In the genomic region with DNA sequence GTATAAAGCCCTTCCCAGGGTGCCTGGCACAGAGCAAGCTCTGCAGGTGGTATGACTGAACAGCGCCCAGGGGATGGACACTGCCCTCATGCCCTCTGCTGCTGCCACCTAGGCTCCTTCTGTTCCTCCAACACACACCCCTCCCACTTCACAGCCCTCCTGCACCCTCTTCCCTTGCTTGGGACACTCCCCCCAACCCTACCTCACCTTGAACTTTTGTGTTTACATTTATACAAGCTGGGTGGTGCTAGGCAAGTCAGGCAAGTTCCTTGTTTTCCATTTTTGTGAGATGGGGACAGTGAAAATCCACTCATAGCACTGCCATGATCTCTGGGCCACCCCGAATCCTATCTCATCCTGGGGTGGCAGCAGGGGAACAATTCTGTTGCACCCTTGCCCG, we compare ENCODE assay signal across 16 cellular contexts. TPM values are rescaled to one million over a fixed set of nuclear protein-coding genes. Genes with fewer than 3 reads are reported as not detected.
A peak's percentile ranks its signal among the peaks of the same experiment; 100 is the strongest.
DNase-seq lines count a peak whose midpoint lies in the region; ATAC-seq and TF ChIP-seq lines count a peak whose summit lies in the region.
"Had no signal": no experiment of that assay in that cellular context is flagged by ENCODE, and none has a peak within 500 bp of the region (broad histone marks: within the 10 kb centered on the region; RNA-seq: fewer than 3 reads in every experiment).

No MANE protein-coding gene starts in this region.

- no peak for TF ChIP-seq POLR2A in prostate gland (IDR thresholded peaks at IDR 0.05)

- POLR2A ChIA-PET in CD4-positive, alpha-beta memory T cell (lab: Charles Lee; ENCODE audit: partially characterized antibody): interaction anchor here (0.5 kb wide), 1 partner anchor 49 kb away, joined by 3 read pairs; no protein-coding TSS in a partner anchor

- 81% methylated on average over 3 of the region's 3 CpGs for WGBS in prostate gland

- DNase-seq in CD4-positive, alpha-beta memory T cell: no peak
- DNase-seq in T-helper 17 cell (no peak), left lobe of liver (ENCODE audit: low spot score) (no peak), prostate gland (ENCODE audit: low spot score) (peak; percentile 39), AG08396 (ENCODE audit: low spot score) (no peak), mucosa of gallbladder (ENCODE audit: low spot score) (no peak)
- DNase-seq: COR-L47, DMS 273 treated with DMSO at 0.1 percent for 48 hours, DND-41, H9, NCI-H1105, NCI-H1694, NCI-H2081 treated with DMSO at 0.1 percent for 48 hours, SHP77 had no signal

- no peak for TF ChIP-seq CTCF in prostate gland (IDR thresholded peaks at IDR 0.05)

- no peak for ATAC-seq in T-helper 17 cell
- peak; percentile 4 for ATAC-seq in left lobe of liver
- ATAC-seq in HG03280 (IDR thresholded peaks at IDR 0.05; ENCODE audit: unreplicated experiment): no peak
- ATAC-seq: SK-N-SH treated with all-trans-retinoic acid at 6 μM for 48 hours had no signal

- intact Hi-C loops in CD4-positive, alpha-beta memory T cell (cut with micrococcal nuclease): no loop called here
- intact Hi-C loops in prostate gland (cut with DNase I): no loop called here

- no peak overlapping the region for H3K27ac ChIP-seq in CD4-positive, alpha-beta memory T cell (ENCODE audit: low read depth, low read length)
- peak overlapping the region; percentile 29 to 52 for H3K27ac ChIP-seq in prostate gland

- no peaks in the 10 kb centered on the region for H3K9me3 ChIP-seq in CD4-positive, alpha-beta memory T cell (ENCODE audit: control insufficient read depth in 1 of 2, low read length in 2 of 2)
- H3K9me3 ChIP-seq in T-helper 17 cell (ENCODE audit: control insufficient read depth, low read length, poor library complexity, severe bottlenecking) (no peaks in the 10 kb centered on the region), prostate gland (no peaks in the 10 kb centered on the region)

- peaks cover 0 to 47% of the 10 kb centered on the region in 2 donors for H3K36me3 Mint-ChIP-seq in CD4-positive, alpha-beta memory T cell
- H3K36me3 Mint-ChIP-seq in T-helper 17 cell (ENCODE audit: low read depth): peaks cover 5% of the 10 kb centered on the region

- no peaks in the 10 kb centered on the region for H3K27me3 Mint-ChIP-seq in CD4-positive, alpha-beta memory T cell
- no peaks in the 10 kb centered on the region for H3K27me3 Mint-ChIP-seq in T-helper 17 cell

- H3K36me3 ChIP-seq in CD4-positive, alpha-beta memory T cell (ENCODE audit: insufficient read depth, low read length): no peaks in the 10 kb centered on the region
- H3K36me3 ChIP-seq in prostate gland: no peaks in the 10 kb centered on the region

- H3K27me3 ChIP-seq in CD4-positive, alpha-beta memory T cell (ENCODE audit: insufficient read depth, low read length): no peaks in the 10 kb centered on the region
- H3K27me3 ChIP-seq in prostate gland (replicated peaks; ENCODE audit: insufficient read depth): no peaks in the 10 kb centered on the region

- peak overlapping the region in 4 of 7 donors; percentile 30 to 77 (median 58) for H3K27ac Mint-ChIP-seq in CD4-positive, alpha-beta memory T cell
- peak overlapping the region; percentile 67 for H3K27ac Mint-ChIP-seq in T-helper 17 cell

- H3K4me3 Mint-ChIP-seq in CD4-positive, alpha-beta memory T cell: no peak overlapping the region
- no peak overlapping the region for H3K4me3 Mint-ChIP-seq in T-helper 17 cell
- H3K4me3 Mint-ChIP-seq: H9 had no signal

- no peaks in the 10 kb centered on the region for H3K4me1 ChIP-seq in CD4-positive, alpha-beta memory T cell (ENCODE audit: insufficient read depth, low read length)
- H3K4me1 ChIP-seq in prostate gland (replicated peaks): no peaks in the 10 kb centered on the region

- H3K4me3 ChIP-seq in CD4-positive, alpha-beta memory T cell (ENCODE audit: low read length in 2 of 2): no peak overlapping the region
- no peak overlapping the region for H3K4me3 ChIP-seq in prostate gland

- H3K4me1 Mint-ChIP-seq in CD4-positive, alpha-beta memory T cell: peaks cover 1 to 3% (median 2%) of the 10 kb centered on the region in 4 donors
- peaks cover 3% of the 10 kb centered on the region for H3K4me1 Mint-ChIP-seq in T-helper 17 cell

- CTCF ChIA-PET in CD4-positive, alpha-beta memory T cell (lab: Charles Lee; ENCODE audit: partially characterized antibody): interaction anchor here (1.0 kb wide), 1 partner anchor 137 kb away, joined by 3 read pairs; no protein-coding TSS in a partner anchor

- H3K9me3 Mint-ChIP-seq in CD4-positive, alpha-beta memory T cell: no peaks in the 10 kb centered on the region

RNA-seq across cellular contexts. Expression of a gene that starts 18.8 kb away (rescaled TPM):
- 1 to 10 TPM; 8.3 to 8.6 TPM for total RNA-seq in CD4-positive, alpha-beta memory T cell
- 10 to 100 TPM in 1 of 2 donors, 1 to 10 TPM in 1; 4.4 to 11.9 TPM for polyA plus RNA-seq in CD4-positive, alpha-beta memory T cell
- total RNA-seq in T-helper 17 cell (10 to 100 TPM; 13.9 to 16.6 TPM), left lobe of liver (3.7 TPM), prostate gland (10 to 100 TPM; 31.2 to 45.3 TPM), mucosa of gallbladder (129 TPM)

RNA-seq across cellular contexts. Expression of a gene that starts 44.2 kb away (rescaled TPM):
- 10 to 100 TPM; 11.2 to 11.4 TPM for total RNA-seq in CD4-positive, alpha-beta memory T cell
- polyA plus RNA-seq in CD4-positive, alpha-beta memory T cell: 10 to 100 TPM in 1 of 2 donors, 1 to 10 TPM in 1; 2.1 to 11.0 TPM
- 1 to 10 TPM; 7.8 to 8.2 TPM for total RNA-seq in T-helper 17 cell
- total RNA-seq in left lobe of liver: 17.4 TPM
- total RNA-seq in prostate gland: 10 to 100 TPM; 18.4 to 18.8 TPM
- total RNA-seq in mucosa of gallbladder: 16.7 TPM
